In the genomic region with DNA sequence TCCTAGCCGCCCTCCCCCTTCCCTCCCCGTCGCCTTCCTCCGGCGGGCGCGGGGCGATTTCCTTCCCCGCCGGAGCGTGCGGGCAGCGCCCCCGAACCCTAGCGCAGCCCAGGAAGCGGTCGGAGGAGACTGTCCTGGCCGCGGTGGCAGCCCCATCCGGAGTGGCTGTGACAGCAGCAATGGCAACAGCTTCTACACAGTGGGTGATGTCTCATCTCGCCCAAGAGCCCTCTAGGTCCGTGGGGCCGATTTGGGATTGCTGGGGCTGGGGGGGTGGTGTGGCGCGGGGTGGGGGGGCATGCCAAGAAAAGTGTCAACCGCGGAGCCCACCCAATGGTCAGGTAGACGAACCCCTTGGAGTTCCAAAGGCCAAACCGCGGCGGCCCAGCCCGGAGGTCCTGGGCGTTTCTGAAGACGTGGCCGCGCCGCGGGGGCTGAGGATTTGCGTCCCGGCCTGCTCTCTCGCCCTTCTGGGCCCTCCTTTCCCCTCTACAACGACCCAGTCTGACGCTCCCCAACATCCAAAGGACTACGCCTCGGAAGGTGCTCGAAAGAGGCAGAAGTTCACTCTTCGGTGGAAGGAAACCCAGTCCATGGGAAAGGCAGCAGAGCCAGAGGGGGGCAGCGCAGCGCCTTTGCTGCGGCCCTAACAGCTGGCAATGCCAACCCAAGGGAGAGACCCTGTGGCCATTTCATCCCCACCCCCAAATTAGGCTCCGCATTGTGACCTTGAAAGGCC, we compare ENCODE assay signal across 1 cellular context.
TF ChIP-seq lines count a peak whose summit lies in the region.

No MANE protein-coding gene starts in this region.

TF ChIP-seq in HEK293, 187 proteins besides CTCF, POLR2A, EP300 and RAD21 (continued from another document):
- TF ChIP-seq ZNF341 (tag by site-specific recombination; IDR thresholded peaks at IDR 0.05; ENCODE audit: low read depth) = peak; percentile 12; the same call in 1 of the 2 replicates
